ENCODE assay signal across 9 cellular contexts in genomic region chr5:115450741-115451140, GRCh38.
A peak's percentile ranks its signal among the peaks of the same experiment; 100 is the strongest.
DNase-seq lines count a peak whose midpoint lies in the region; ATAC-seq, FAIRE-seq and TF ChIP-seq lines count a peak whose summit lies in the region.
"Had no signal": no experiment of that assay in that cellular context is flagged by ENCODE, and none has a peak within 500 bp of the region (broad histone marks: within the 10 kb centered on the region; RNA-seq: fewer than 3 reads in every experiment).

No MANE protein-coding gene starts in this region.

- H3K4me2 ChIP-seq in GM12878 (ENCODE audit: control insufficient read depth, insufficient read depth): no peak overlapping the region

- H4K20me1 ChIP-seq in GM12878 (ENCODE audit: control insufficient read depth, insufficient read depth): no peaks in the 10 kb centered on the region

- DNase-seq in ELR (ENCODE audit: low read depth) (peak; percentile 62), GM12878 (ENCODE audit: low read depth, low spot score) (no peak), H7 (no peak), NCI-H1417 (lab: John Stamatoyannopoulos, UW) (no peak)
- no peak for DNase-seq in stimulated activated naive CD4-positive, alpha-beta T cell (lab: John Stamatoyannopoulos, UW)
- DNase-seq: activated CD4-positive, alpha-beta T cell treated with anti-CD3 and anti-CD28 coated beads, Interleukin-2, amount 10 ng/mL, durations not matched to agents 7 days and 5 days had no signal

- H3K4me3 ChIP-seq in GM12878: no peak overlapping the region; the same call in 1 of the 2 replicates
- H3K4me3 ChIP-seq in muscle layer of duodenum (ENCODE audit: low read depth in 1 of 2, low read length in 2 of 2): no peak overlapping the region
- H3K4me3 ChIP-seq in H7 (ENCODE audit: insufficient read depth, low read depth, low read length): no peak overlapping the region

- RAD21 ChIA-PET in GM12878 (lab: Charles Lee; ENCODE audit: unreplicated experiment): interaction anchor here (0.8 to 1.8 kb wide), 2 partner anchors 13 to 77 kb away, joined by 3 to 4 read pairs; no protein-coding TSS in a partner anchor

- no peaks in the 10 kb centered on the region for H3K79me2 ChIP-seq in GM12878 (ENCODE audit: control insufficient read depth, insufficient read depth, low read length)

- H3K36me3 ChIP-seq in GM12878 (ENCODE audit: control insufficient read depth in 2 of 2, insufficient read depth in 2 of 2, low read length in 1 of 2) (no peaks in the 10 kb centered on the region), muscle layer of duodenum (ENCODE audit: control insufficient read depth in 1 of 2, insufficient read depth in 2 of 2, low read length in 2 of 2) (no peaks in the 10 kb centered on the region), H7 (replicated peaks; ENCODE audit: control insufficient read depth, insufficient read depth, low read length) (no peaks in the 10 kb centered on the region)

- intact Hi-C loops in GM12878 (cut with micrococcal nuclease; ENCODE audit: unreplicated experiment): no loop called here

- no peak for TF ChIP-seq EP300 in GM12878 (IDR thresholded peaks at IDR 0.05; ENCODE audit: borderline replicate concordance in 1 of 2, control insufficient read depth in 1 of 2, low read depth in 2 of 2, low read length in 2 of 2)

- in situ Hi-C loops in GM12878 (cut with MboI): no loop called here

- CTCF ChIA-PET in GM12878 (lab: Yijun Ruan, JAX): interaction anchor here (0.9 kb wide), 1 partner anchor 15 kb away, joined by 3 read pairs; no protein-coding TSS in a partner anchor

- TF ChIP-seq RAD21 in GM12878 (IDR thresholded peaks at IDR 0.05; ENCODE audit: insufficient read depth, low read depth, low read length): no peak

- no peak for TF ChIP-seq CTCF in GM12878 (IDR thresholded peaks at IDR 0.05 in 2 of 3, conservative IDR thresholded peaks at IDR 0.05 in 1 of 3; ENCODE audit: control insufficient read depth in 2 of 3, extremely low read depth in 1 of 3, insufficient read depth in 1 of 3, low read depth in 3 of 3, low read length in 3 of 3)

- H2AFZ ChIP-seq in GM12878 (ENCODE audit: control insufficient read depth, low read depth, low read length): peak overlapping the region; percentile 52

- TF ChIP-seq POLR2A in GM12878 (IDR thresholded peaks at IDR 0.05; ENCODE audit: low read depth, low read length): no peak

- no peak overlapping the region for H3K9ac ChIP-seq in GM12878 (ENCODE audit: control insufficient read depth, insufficient read depth, low read length)

- POLR2A ChIA-PET in GM12878 (lab: Charles Lee): interaction anchor here (0.6 to 1.1 kb wide), 2 partner anchors 10 to 25 kb away, joined by 3 read pairs; no protein-coding TSS in a partner anchor

- H3K27me3 ChIP-seq in GM12878 (replicated peaks in 1 of 2; ENCODE audit: control insufficient read depth in 2 of 2, insufficient read depth in 2 of 2, low read length in 1 of 2): no peaks in the 10 kb centered on the region
- no peaks in the 10 kb centered on the region for H3K27me3 ChIP-seq in muscle layer of duodenum (ENCODE audit: low read depth, low read length)
- H3K27me3 ChIP-seq in H7 (ENCODE audit: control insufficient read depth, insufficient read depth, low read length): no peaks in the 10 kb centered on the region

- FAIRE-seq in GM12878 (lab: Jason Lieb, UNC): no peak

- 0% methylated on average over 1 of the region's 1 CpG for WGBS in GM12878 (ENCODE audit: insufficient coverage, insufficient replicate concordance, low lambda C conversion rate, missing lambda C conversion rate)

- H3K9me3 ChIP-seq in GM12878 (replicated peaks; ENCODE audit: control insufficient read depth, insufficient read depth, low read length) (no peaks in the 10 kb centered on the region), muscle layer of duodenum (ENCODE audit: control insufficient read depth in 1 of 2, low read length in 2 of 2) (no peaks in the 10 kb centered on the region)

- H3K4me1 ChIP-seq in GM12878 (ENCODE audit: control insufficient read depth, insufficient read depth, low read length) (peaks cover 6% of the 10 kb centered on the region; the same call in 1 of the 2 replicates), muscle layer of duodenum (ENCODE audit: control insufficient read depth in 1 of 2, insufficient read depth in 2 of 2, low read length in 2 of 2) (peaks cover 7 to 10% of the 10 kb centered on the region in 2 donors)

- SMC1A ChIA-PET in GM12878 (lab: Charles Lee; ENCODE audit: uncharacterized antibody, unreplicated experiment): interaction anchor here (1.0 to 1.5 kb wide), 2 partner anchors 11 to 37 kb away, joined by 3 to 8 read pairs; no protein-coding TSS in a partner anchor

- BruUV-seq in GM12878 (replicated peaks; lab: Mats Ljungman, UMichigan): no TSS peak

- ATAC-seq in HG02588 (IDR thresholded peaks at IDR 0.05; ENCODE audit: unreplicated experiment) (peak; percentile 84), GM12878 (peak; percentile 83), HG03469 (IDR thresholded peaks at IDR 0.05; ENCODE audit: unreplicated experiment) (no peak)

- H3K27ac ChIP-seq in GM12878 (ENCODE audit: control insufficient read depth, insufficient read depth) (0 out of 2 replicates have a peak overlapping the region, but pooled peaks have one; percentile 8), muscle layer of duodenum (ENCODE audit: low read length) (peak overlapping the region; percentile 18)

TF ChIP-seq in GM12878, 131 proteins besides CTCF, POLR2A, EP300 and RAD21 (continues in another document):
- TF ChIP-seq, protein P1, sequence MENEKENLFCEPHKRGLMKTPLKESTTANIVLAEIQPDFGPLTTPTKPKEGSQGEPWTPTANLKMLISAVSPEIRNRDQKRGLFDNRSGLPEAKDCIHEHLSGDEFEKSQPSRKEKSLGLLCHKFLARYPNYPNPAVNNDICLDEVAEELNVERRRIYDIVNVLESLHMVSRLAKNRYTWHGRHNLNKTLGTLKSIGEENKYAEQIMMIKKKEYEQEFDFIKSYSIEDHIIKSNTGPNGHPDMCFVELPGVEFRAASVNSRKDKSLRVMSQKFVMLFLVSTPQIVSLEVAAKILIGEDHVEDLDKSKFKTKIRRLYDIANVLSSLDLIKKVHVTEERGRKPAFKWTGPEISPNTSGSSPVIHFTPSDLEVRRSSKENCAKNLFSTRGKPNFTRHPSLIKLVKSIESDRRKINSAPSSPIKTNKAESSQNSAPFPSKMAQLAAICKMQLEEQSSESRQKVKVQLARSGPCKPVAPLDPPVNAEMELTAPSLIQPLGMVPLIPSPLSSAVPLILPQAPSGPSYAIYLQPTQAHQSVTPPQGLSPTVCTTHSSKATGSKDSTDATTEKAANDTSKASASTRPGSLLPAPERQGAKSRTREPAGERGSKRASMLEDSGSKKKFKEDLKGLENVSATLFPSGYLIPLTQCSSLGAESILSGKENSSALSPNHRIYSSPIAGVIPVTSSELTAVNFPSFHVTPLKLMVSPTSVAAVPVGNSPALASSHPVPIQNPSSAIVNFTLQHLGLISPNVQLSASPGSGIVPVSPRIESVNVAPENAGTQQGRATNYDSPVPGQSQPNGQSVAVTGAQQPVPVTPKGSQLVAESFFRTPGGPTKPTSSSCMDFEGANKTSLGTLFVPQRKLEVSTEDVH (IDR thresholded peaks at IDR 0.05; ENCODE audit: low read depth, partially characterized antibody): no peak
- TF ChIP-seq IKZF1 (conservative IDR thresholded peaks at IDR 0.05) (no peak), NFIC (IDR thresholded peaks at IDR 0.05; ENCODE audit: low read depth, low read length) (peak; percentile 19; the same call in 1 of the 2 replicates), ZSCAN29 (IDR thresholded peaks at IDR 0.05) (no peak), RCOR1 (conservative IDR thresholded peaks at IDR 0.05; ENCODE audit: low read depth, low read length) (no peak), BCL11A (IDR thresholded peaks at IDR 0.05; ENCODE audit: low read depth, low read length) (no peak), RELA (IDR thresholded peaks at IDR 0.05; ENCODE audit: borderline replicate concordance, partially characterized antibody) (peak; percentile 84), BMI1 (IDR thresholded peaks at IDR 0.05; ENCODE audit: borderline replicate concordance) (no peak), RFX5 (IDR thresholded peaks at IDR 0.05; ENCODE audit: low read depth, low read length) (no peak), WRNIP1 (IDR thresholded peaks at IDR 0.05; ENCODE audit: borderline replicate concordance, low read depth, low read length) (no peak)
- TF ChIP-seq, protein P2, sequence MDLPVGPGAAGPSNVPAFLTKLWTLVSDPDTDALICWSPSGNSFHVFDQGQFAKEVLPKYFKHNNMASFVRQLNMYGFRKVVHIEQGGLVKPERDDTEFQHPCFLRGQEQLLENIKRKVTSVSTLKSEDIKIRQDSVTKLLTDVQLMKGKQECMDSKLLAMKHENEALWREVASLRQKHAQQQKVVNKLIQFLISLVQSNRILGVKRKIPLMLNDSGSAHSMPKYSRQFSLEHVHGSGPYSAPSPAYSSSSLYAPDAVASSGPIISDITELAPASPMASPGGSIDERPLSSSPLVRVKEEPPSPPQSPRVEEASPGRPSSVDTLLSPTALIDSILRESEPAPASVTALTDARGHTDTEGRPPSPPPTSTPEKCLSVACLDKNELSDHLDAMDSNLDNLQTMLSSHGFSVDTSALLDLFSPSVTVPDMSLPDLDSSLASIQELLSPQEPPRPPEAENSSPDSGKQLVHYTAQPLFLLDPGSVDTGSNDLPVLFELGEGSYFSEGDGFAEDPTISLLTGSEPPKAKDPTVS (IDR thresholded peaks at IDR 0.05; ENCODE audit: low read depth, low read length): peak; percentile 41; the same call in 1 of the 2 replicates
